8 cellular contexts compared by ENCODE assay signal in genomic region chr1:231757101-231757404, GRCh38.
A peak's percentile ranks its signal among the peaks of the same experiment; 100 is the strongest.
DNase-seq lines count a peak whose midpoint lies in the region; ATAC-seq and FAIRE-seq lines count a peak whose summit lies in the region.

No MANE protein-coding gene starts in this region.

- H3K9me3 ChIP-seq in mesenchymal stem cell (ENCODE audit: control insufficient read depth, low read length): peaks cover 5% of the 10 kb centered on the region

- H3K27me3 ChIP-seq in mesenchymal stem cell (ENCODE audit: control insufficient read depth in 1 of 2, insufficient read depth in 1 of 2, low read length in 2 of 2): no peaks in the 10 kb centered on the region

- no peak overlapping the region for H3K18ac ChIP-seq in mesenchymal stem cell (ENCODE audit: low read depth in 1 of 2, low read length in 2 of 2)

- no peak overlapping the region for H2BK120ac ChIP-seq in mesenchymal stem cell (ENCODE audit: low read depth, low read length)

- peaks cover 14% of the 10 kb centered on the region for H3K79me1 ChIP-seq in mesenchymal stem cell (replicated peaks; ENCODE audit: low read length, poor library complexity, severe bottlenecking)

- no peak overlapping the region for H3K23ac ChIP-seq in mesenchymal stem cell (ENCODE audit: low read length in 2 of 2)

- H3K14ac ChIP-seq in mesenchymal stem cell (ENCODE audit: low read length in 2 of 2): no peak overlapping the region

- no peak overlapping the region for H3K4me3 ChIP-seq in mesenchymal stem cell (ENCODE audit: insufficient read depth in 1 of 2, low read depth in 1 of 2, low read length in 2 of 2)

- ATAC-seq in HG02763 (IDR thresholded peaks at IDR 0.05; ENCODE audit: unreplicated experiment): peak; percentile 22
- ATAC-seq in HG02642 (IDR thresholded peaks at IDR 0.05; ENCODE audit: poor library complexity, unreplicated experiment): no peak

- no peak overlapping the region for H3K4me2 ChIP-seq in mesenchymal stem cell (ENCODE audit: low read length, poor library complexity, severe bottlenecking)

- DNase-seq in GM19239 (ENCODE audit: insufficient read length, low spot score): no peak
- DNase-seq in MV-4-11 (lab: John Stamatoyannopoulos, UW): peak; percentile 81
- DNase-seq in mesenchymal stem cell: no peak
- no peak for DNase-seq in iPS-NIHi7 (ENCODE audit: extremely low spot score)
- DNase-seq in HCEC 1CT: no peak
- DNase-seq in D341Med (ENCODE audit: low spot score): no peak

- H3K36me3 ChIP-seq in mesenchymal stem cell (ENCODE audit: control insufficient read depth in 1 of 2, insufficient read depth in 2 of 2, low read depth in 1 of 2, low read length in 2 of 2): peaks cover 0 to 13% of the 10 kb centered on the region in 2 experiments

- no peak overlapping the region for H2BK15ac ChIP-seq in mesenchymal stem cell (ENCODE audit: low read depth, poor library complexity, severe bottlenecking)

- no peak overlapping the region for H4K8ac ChIP-seq in mesenchymal stem cell (ENCODE audit: low read length)

- H2AK5ac ChIP-seq in mesenchymal stem cell (ENCODE audit: low read length, severe bottlenecking): no peak overlapping the region

- H2BK12ac ChIP-seq in mesenchymal stem cell (ENCODE audit: low read length in 2 of 2): no peak overlapping the region

- no peak overlapping the region for H3K27ac ChIP-seq in mesenchymal stem cell (ENCODE audit: low read length, poor library complexity, severe bottlenecking)

- no peak overlapping the region for H2AFZ ChIP-seq in mesenchymal stem cell (ENCODE audit: low read depth, low read length)

- no peak overlapping the region for H4K91ac ChIP-seq in mesenchymal stem cell (ENCODE audit: low read length)

- WGBS in mesenchymal stem cell: no CpG with 5 or more reads among the region's 2 CpGs

- no peaks in the 10 kb centered on the region for H3K4me1 ChIP-seq in mesenchymal stem cell (ENCODE audit: control insufficient read depth, insufficient read depth, low read depth, low read length)

- peak overlapping the region; percentile 65 for H3K9ac ChIP-seq in mesenchymal stem cell (ENCODE audit: low read length)

- no peak overlapping the region for H2BK5ac ChIP-seq in mesenchymal stem cell (ENCODE audit: low read depth, low read length, poor library complexity, severe bottlenecking)

- H3K4ac ChIP-seq in mesenchymal stem cell (ENCODE audit: low read depth in 1 of 2, low read length in 2 of 2): no peak overlapping the region

- peak; percentile 8 for FAIRE-seq in GM19239 (lab: Jason Lieb, UNC)
